In genomic region chr2:230671117-230671516, GRCh38 we compare ENCODE assay signal across 13 cellular contexts. TPM values are rescaled to one million over a fixed set of nuclear protein-coding genes. Genes with fewer than 3 reads are reported as not detected.
DNase-seq lines count a peak whose midpoint lies in the region; ATAC-seq and TF ChIP-seq lines count a peak whose summit lies in the region.
"Had no signal": no experiment of that assay in that cellular context is flagged by ENCODE, and none has a peak within 500 bp of the region (broad histone marks: within the 10 kb centered on the region; RNA-seq: fewer than 3 reads in every experiment).

No MANE protein-coding gene starts in this region.

- H3K9me3 Mint-ChIP-seq in activated T-cell treated with anti-CD3 and anti-CD28 coated beads, Interleukin-2, amount 50 U/mL, for 24 hours: no peaks in the 10 kb centered on the region
- H3K9me3 Mint-ChIP-seq in endodermal cell: no peaks in the 10 kb centered on the region
- H3K9me3 Mint-ChIP-seq in stimulated activated effector memory CD8-positive, alpha-beta T cell treated with anti-CD3 and anti-CD28 coated beads, Interleukin-12 subunit alpha, Interleukin-12 subunit beta, amount 100 ng/mL, for 72 hours: no peaks in the 10 kb centered on the region

- H3K4me3 Mint-ChIP-seq in activated T-cell treated with anti-CD3 and anti-CD28 coated beads, Interleukin-2, amount 50 U/mL, for 24 hours: no peak overlapping the region
- H3K4me3 Mint-ChIP-seq in endodermal cell: no peak overlapping the region
- no peak overlapping the region for H3K4me3 Mint-ChIP-seq in stimulated activated effector memory CD8-positive, alpha-beta T cell treated with anti-CD3 and anti-CD28 coated beads, Interleukin-12 subunit alpha, Interleukin-12 subunit beta, amount 100 ng/mL, for 72 hours

- no peaks in the 10 kb centered on the region for H3K9me3 ChIP-seq in endodermal cell (ENCODE audit: control insufficient read depth, low read length)

- H3K4me1 ChIP-seq in endodermal cell (ENCODE audit: control insufficient read depth, insufficient read depth, low read length): peaks cover 6% of the 10 kb centered on the region

- H3K27ac Mint-ChIP-seq in activated T-cell treated with anti-CD3 and anti-CD28 coated beads, Interleukin-2, amount 50 U/mL, for 24 hours: peak overlapping the region; percentile 72
- H3K27ac Mint-ChIP-seq in endodermal cell: no peak overlapping the region
- H3K27ac Mint-ChIP-seq in stimulated activated effector memory CD8-positive, alpha-beta T cell treated with anti-CD3 and anti-CD28 coated beads, Interleukin-12 subunit alpha, Interleukin-12 subunit beta, amount 100 ng/mL, for 72 hours: peak overlapping the region; percentile 43

- no peak overlapping the region for H3K27ac ChIP-seq in endodermal cell (ENCODE audit: low read depth, low read length)
- H3K27ac ChIP-seq: skin epidermis had no signal

- WGBS in endodermal cell (ENCODE audit: insufficient coverage in 1 of 2, insufficient read length in 1 of 2), 2 experiments: 80 to 83% methylated on average over 4 of the region's 4 CpGs

- H3K36me3 ChIP-seq in endodermal cell (ENCODE audit: control insufficient read depth, insufficient read depth, low read length): no peaks in the 10 kb centered on the region

- peaks cover 50% of the 10 kb centered on the region for H3K4me1 Mint-ChIP-seq in activated T-cell treated with anti-CD3 and anti-CD28 coated beads, Interleukin-2, amount 50 U/mL, for 24 hours (ENCODE audit: low read depth)
- H3K4me1 Mint-ChIP-seq in endodermal cell: peaks cover 38% of the 10 kb centered on the region
- peaks cover 51% of the 10 kb centered on the region for H3K4me1 Mint-ChIP-seq in stimulated activated effector memory CD8-positive, alpha-beta T cell treated with anti-CD3 and anti-CD28 coated beads, Interleukin-12 subunit alpha, Interleukin-12 subunit beta, amount 100 ng/mL, for 72 hours

- TF ChIP-seq CTCF in endodermal cell (conservative IDR thresholded peaks at IDR 0.05): no peak

- H3K9ac ChIP-seq in endodermal cell (ENCODE audit: extremely low read depth, low read length, poor library complexity, severe bottlenecking): no peak overlapping the region

- ATAC-seq in stimulated activated effector memory CD8-positive, alpha-beta T cell treated with anti-CD3 and anti-CD28 coated beads, Interleukin-12 subunit alpha, Interleukin-12 subunit beta, amount 100 ng/mL, for 72 hours: no peak
- no peak for ATAC-seq in GM21526 (IDR thresholded peaks at IDR 0.05; ENCODE audit: low FRiP score, unreplicated experiment)

- no peak for DNase-seq in activated T-cell treated with anti-CD3 and anti-CD28 coated beads, Interleukin-2, amount 50 U/mL, for 24 hours
- DNase-seq in activated T-cell treated with anti-CD3 and anti-CD28 coated beads for 4 hours (no peak), NCI-H82 treated with DMSO at 0.1 percent for 48 hours (lab: John Stamatoyannopoulos, UW; ENCODE audit: unreplicated experiment) (peak; percentile 67), endodermal cell (peak; percentile 41), LoVo (ENCODE audit: low spot score) (no peak), iPS-NIHi7 (ENCODE audit: extremely low spot score) (no peak)
- no peak for DNase-seq in stimulated activated effector memory CD8-positive, alpha-beta T cell treated with anti-CD3 and anti-CD28 coated beads, Interleukin-12 subunit alpha, Interleukin-12 subunit beta, amount 100 ng/mL, for 72 hours (ENCODE audit: low spot score in 2 of 2)
- DNase-seq: activated gamma-delta T cell, AML-193, hippocampal formation, NCI-H2029 had no signal

- H3K27me3 ChIP-seq in endodermal cell (ENCODE audit: control insufficient read depth, insufficient read depth, low read length, poor library complexity, severe bottlenecking): no peaks in the 10 kb centered on the region

- H3K27me3 Mint-ChIP-seq in activated T-cell treated with anti-CD3 and anti-CD28 coated beads, Interleukin-2, amount 50 U/mL, for 24 hours: no peaks in the 10 kb centered on the region
- peaks cover 21% of the 10 kb centered on the region for H3K27me3 Mint-ChIP-seq in endodermal cell (ENCODE audit: insufficient read depth)

- no peak overlapping the region for H3K4me3 ChIP-seq in endodermal cell (ENCODE audit: low read length)
- H3K4me3 ChIP-seq: skin epidermis had no signal

- H3K36me3 Mint-ChIP-seq in activated T-cell treated with anti-CD3 and anti-CD28 coated beads, Interleukin-2, amount 50 U/mL, for 24 hours (ENCODE audit: low read depth): no peaks in the 10 kb centered on the region
- H3K36me3 Mint-ChIP-seq in endodermal cell (ENCODE audit: low read depth): no peaks in the 10 kb centered on the region
- peaks cover 6% of the 10 kb centered on the region for H3K36me3 Mint-ChIP-seq in stimulated activated effector memory CD8-positive, alpha-beta T cell treated with anti-CD3 and anti-CD28 coated beads, Interleukin-12 subunit alpha, Interleukin-12 subunit beta, amount 100 ng/mL, for 72 hours

RNA-seq across cellular contexts. Expression of gene CAB39, which starts 41.5 kb away (rescaled TPM):
- total RNA-seq in endodermal cell: 10 to 100 TPM; 41.4 to 48.4 TPM
- polyA plus RNA-seq in endodermal cell (2013, experiment 1 of 2): 49.7 TPM
- 46.8 TPM for polyA plus RNA-seq in endodermal cell (2013, experiment 2 of 2)

Comparison
In these comparisons a context has a peak if more than half of its experiments do, and no peak if none do; other contexts are left out.
1. DNase-seq: peak in NCI-H82 treated with DMSO at 0.1 percent for 48 hours (single experiment) and endodermal cell (single experiment); none in activated T-cell treated with anti-CD3 and anti-CD28 coated beads, Interleukin-2, amount 50 U/mL, for 24 hours (single experiment), activated T-cell treated with anti-CD3 and anti-CD28 coated beads for 4 hours (single experiment), stimulated activated effector memory CD8-positive, alpha-beta T cell treated with anti-CD3 and anti-CD28 coated beads, Interleukin-12 subunit alpha, Interleukin-12 subunit beta, amount 100 ng/mL, for 72 hours (0 of 2), LoVo (single experiment) and iPS-NIHi7 (single experiment).